8 cellular contexts compared by ENCODE assay signal in genomic region chr10:120949511-120950102, GRCh38.
A peak's percentile ranks its signal among the peaks of the same experiment; 100 is the strongest.
DNase-seq lines count a peak whose midpoint lies in the region; ATAC-seq and TF ChIP-seq lines count a peak whose summit lies in the region.

No MANE protein-coding gene starts in this region.

- no peaks in the 10 kb centered on the region for H3K36me3 ChIP-seq in mucosa of stomach (ENCODE audit: control insufficient read depth, insufficient read depth, low read length)
- no peaks in the 10 kb centered on the region for H3K36me3 ChIP-seq in upper lobe of right lung

- intact Hi-C loops in Right ventricle myocardium inferior (cut with DNase I): loop anchor here (1.0 to 10.0 kb wide), 2 partner anchors 155 to 785 kb away; no protein-coding TSS in a partner anchor
- intact Hi-C loops in cardiac septum (cut with DNase I): loop anchor here (5.0 kb wide), 1 partner anchor 658 kb away; no protein-coding TSS in a partner anchor
- intact Hi-C loops in upper lobe of right lung (cut with DNase I): loop anchor here (10.0 kb wide), 1 partner anchor 655 kb away; no protein-coding TSS in a partner anchor

- H3K27ac ChIP-seq in upper lobe of right lung: no peak overlapping the region

- peak overlapping the region; percentile 49 for H3K9ac ChIP-seq in mucosa of stomach (ENCODE audit: low read length)

- peak; percentile 28 for ATAC-seq in Right ventricle myocardium inferior
- ATAC-seq in upper lobe of right lung: no peak

- H3K27me3 ChIP-seq in mucosa of stomach (ENCODE audit: control insufficient read depth, insufficient read depth, low read length) (no peaks in the 10 kb centered on the region), upper lobe of right lung (peaks cover 19% of the 10 kb centered on the region)

- H3K9me3 ChIP-seq in mucosa of stomach (ENCODE audit: control insufficient read depth, low read length) (peaks cover 7% of the 10 kb centered on the region), upper lobe of right lung (no peaks in the 10 kb centered on the region)

- peaks cover 19% of the 10 kb centered on the region for H3K4me1 ChIP-seq in mucosa of stomach (ENCODE audit: control insufficient read depth, insufficient read depth, low read length)
- H3K4me1 ChIP-seq in upper lobe of right lung: no peaks in the 10 kb centered on the region

- H3K4me3 ChIP-seq in mucosa of stomach (ENCODE audit: low read length) (no peak overlapping the region), upper lobe of right lung (peak overlapping the region; percentile 32)

- no peak for TF ChIP-seq CTCF in upper lobe of right lung (IDR thresholded peaks at IDR 0.05)

- DNase-seq in Right ventricle myocardium inferior (ENCODE audit: missing footprints): no peak
- DNase-seq in cardiac septum (ENCODE audit: low spot score): no peak
- DNase-seq in dermis blood vessel endothelial cell: peak; percentile 26
- no peak for DNase-seq in upper lobe of right lung
- DNase-seq in hippocampal formation (lab: John Stamatoyannopoulos, UW): no peak
- DNase-seq in dedifferentiated amniotic fluid mesenchymal stem cell (ENCODE audit: extremely low spot score): no peak
- no peak for DNase-seq in HuH-7 (ENCODE audit: low spot score)
